8 cellular contexts compared by ENCODE assay signal in genomic region chr12:74415633-74416032, GRCh38.
DNase-seq lines count a peak whose midpoint lies in the region; ATAC-seq and TF ChIP-seq lines count a peak whose summit lies in the region.

No MANE protein-coding gene starts in this region.

- no peaks in the 10 kb centered on the region for H3K36me3 Mint-ChIP-seq in nephron (ENCODE audit: low read depth)
- no peaks in the 10 kb centered on the region for H3K36me3 Mint-ChIP-seq in CD8-positive, alpha-beta memory T cell
- H3K36me3 Mint-ChIP-seq in activated T-cell treated with anti-CD3 and anti-CD28 coated beads, Interleukin-2, amount 50 U/mL, for 72 hours (ENCODE audit: insufficient read depth in 2 of 2): no peaks in the 10 kb centered on the region

- CTCF ChIA-PET in CD8-positive, alpha-beta memory T cell (lab: Charles Lee): no interaction called here

- no peak overlapping the region for H3K27ac ChIP-seq in CD8-positive, alpha-beta memory T cell (ENCODE audit: low read depth, low read length)

- TF ChIP-seq CTCF in nephron (IDR thresholded peaks at IDR 0.05; ENCODE audit: unreplicated experiment in 3 of 3): peak; percentile 57 to 70 (median 68)

- H3K4me1 ChIP-seq in CD8-positive, alpha-beta memory T cell (ENCODE audit: insufficient read depth, low read length): no peaks in the 10 kb centered on the region

- H3K27ac Mint-ChIP-seq in nephron: no peak overlapping the region
- H3K27ac Mint-ChIP-seq in CD8-positive, alpha-beta memory T cell: no peak overlapping the region
- H3K27ac Mint-ChIP-seq in activated T-cell treated with anti-CD3 and anti-CD28 coated beads, Interleukin-2, amount 50 U/mL, for 72 hours: no peak overlapping the region

- no peak overlapping the region for H3K4me3 Mint-ChIP-seq in nephron
- H3K4me3 Mint-ChIP-seq in CD8-positive, alpha-beta memory T cell: no peak overlapping the region
- H3K4me3 Mint-ChIP-seq in activated T-cell treated with anti-CD3 and anti-CD28 coated beads, Interleukin-2, amount 50 U/mL, for 72 hours: no peak overlapping the region

- H3K9me3 Mint-ChIP-seq in nephron: no peaks in the 10 kb centered on the region
- no peaks in the 10 kb centered on the region for H3K9me3 Mint-ChIP-seq in CD8-positive, alpha-beta memory T cell
- no peaks in the 10 kb centered on the region for H3K9me3 Mint-ChIP-seq in activated T-cell treated with anti-CD3 and anti-CD28 coated beads, Interleukin-2, amount 50 U/mL, for 72 hours

- no peaks in the 10 kb centered on the region for H3K9me3 ChIP-seq in CD8-positive, alpha-beta memory T cell (ENCODE audit: low read length)

- H3K4me1 Mint-ChIP-seq in nephron: no peaks in the 10 kb centered on the region
- no peaks in the 10 kb centered on the region for H3K4me1 Mint-ChIP-seq in CD8-positive, alpha-beta memory T cell
- H3K4me1 Mint-ChIP-seq in activated T-cell treated with anti-CD3 and anti-CD28 coated beads, Interleukin-2, amount 50 U/mL, for 72 hours (ENCODE audit: low read depth): no peaks in the 10 kb centered on the region

- DNase-seq in GM03348 (ENCODE audit: low spot score) (peak; percentile 17), LHCN-M2 (ENCODE audit: low read depth) (peak; percentile 9), astrocyte of the hippocampus (ENCODE audit: low read depth, low spot score) (peak; percentile 31), CD1c-positive myeloid dendritic cell (ENCODE audit: extremely low spot score) (no peak)
- no peak for DNase-seq in CD8-positive, alpha-beta memory T cell
- no peak for DNase-seq in activated T-cell treated with anti-CD3 and anti-CD28 coated beads, Interleukin-2, amount 50 U/mL, for 72 hours

- POLR2A ChIA-PET in CD8-positive, alpha-beta memory T cell (lab: Charles Lee): no interaction called here

- H3K27me3 Mint-ChIP-seq in nephron (ENCODE audit: low read depth): no peaks in the 10 kb centered on the region
- peaks cover 0 to 3% of the 10 kb centered on the region in 2 donors for H3K27me3 Mint-ChIP-seq in CD8-positive, alpha-beta memory T cell
- peaks cover 6% of the 10 kb centered on the region for H3K27me3 Mint-ChIP-seq in activated T-cell treated with anti-CD3 and anti-CD28 coated beads, Interleukin-2, amount 50 U/mL, for 72 hours (ENCODE audit: low read depth)

- no peak overlapping the region for H3K4me3 ChIP-seq in CD8-positive, alpha-beta memory T cell (ENCODE audit: low read length)

- peak; percentile 65 for ATAC-seq in GM21447 (IDR thresholded peaks at IDR 0.05; ENCODE audit: unreplicated experiment)
- ATAC-seq in activated T-cell treated with anti-CD3 and anti-CD28 coated beads, Interleukin-2, amount 50 U/mL, for 72 hours (replicated peaks in 1 of 2): no peak

- H3K36me3 ChIP-seq in CD8-positive, alpha-beta memory T cell (ENCODE audit: insufficient read depth, low read length): no peaks in the 10 kb centered on the region

- no peaks in the 10 kb centered on the region for H3K27me3 ChIP-seq in CD8-positive, alpha-beta memory T cell (ENCODE audit: insufficient read depth, low read length, poor library complexity, severe bottlenecking)

Comparison
In these comparisons a context has a peak if more than half of its experiments do, and no peak if none do; other contexts are left out.
1. DNase-seq: peak in GM03348 (single experiment), LHCN-M2 (single experiment) and astrocyte of the hippocampus (single experiment); none in CD8-positive, alpha-beta memory T cell (0 of 5), activated T-cell treated with anti-CD3 and anti-CD28 coated beads, Interleukin-2, amount 50 U/mL, for 72 hours (0 of 2) and CD1c-positive myeloid dendritic cell (single experiment).